Comparison of ENCODE assay signal across 8 cellular contexts in genomic region chr18:3606863-3607262, GRCh38.
DNase-seq lines count a peak whose midpoint lies in the region; ATAC-seq and TF ChIP-seq lines count a peak whose summit lies in the region.
"Not testable (repeated sequence)": the region's sequence is repeated elsewhere in the genome, so short reads cannot be mapped to it uniquely, and the experiment has no call there.

No MANE protein-coding gene starts in this region.

- intact Hi-C loops in breast epithelium (cut with DNase I; ENCODE audit: low total_unique reads); uterus (cut with DNase I; ENCODE audit: low total_unique reads): not testable (repeated sequence)

- not testable (repeated sequence) for H3K27me3 ChIP-seq in GM23338 (ENCODE audit: insufficient read depth); RWPE2 (ENCODE audit: insufficient read depth, poor library complexity, severe bottlenecking); breast epithelium; fibroblast of lung (ENCODE audit: control insufficient read depth, insufficient read depth, low read length); mesenchymal stem cell (ENCODE audit: control insufficient read depth in 1 of 2, insufficient read depth in 1 of 2, low read length in 2 of 2); skeletal muscle satellite cell (ENCODE audit: control insufficient read depth, insufficient read depth, low read length); uterus

- H2AFZ ChIP-seq in GM23338; fibroblast of lung (ENCODE audit: low read length); mesenchymal stem cell (ENCODE audit: low read depth, low read length): not testable (repeated sequence)

- not testable (repeated sequence) for H3K36me3 ChIP-seq in GM23338 (ENCODE audit: insufficient read depth); RWPE2 (ENCODE audit: low read depth); breast epithelium; fibroblast of lung (ENCODE audit: control insufficient read depth, insufficient read depth, low read length); mesenchymal stem cell (ENCODE audit: control insufficient read depth in 1 of 2, insufficient read depth in 2 of 2, low read depth in 1 of 2, low read length in 2 of 2); skeletal muscle satellite cell (ENCODE audit: insufficient read depth, low read length); uterus

- CTCF ChIA-PET in activated CD8-positive, alpha-beta memory T cell treated with anti-CD3 and anti-CD28 coated beads, Interleukin-2, amount 10 ng/mL, durations not matched to agents 7 days and 5 days (lab: Charles Lee) = interaction anchor here (0.9 to 2.7 kb wide), 4 partner anchors 11 to 153 kb away, joined by 3 to 33 read pairs (median 8); no protein-coding TSS in a partner anchor

- not testable (repeated sequence) for TF ChIP-seq POLR2A in breast epithelium (IDR thresholded peaks at IDR 0.05); uterus (IDR thresholded peaks at IDR 0.05)

- H3K4me3 Mint-ChIP-seq in GM23338; activated CD8-positive, alpha-beta memory T cell treated with anti-CD3 and anti-CD28 coated beads, Interleukin-2, amount 10 ng/mL, durations not matched to agents 7 days and 5 days: not testable (repeated sequence)

- peaks cover 36% of the 10 kb centered on the region for H3K79me2 ChIP-seq in GM23338 (replicated peaks; ENCODE audit: insufficient read depth)
- H3K79me2 ChIP-seq in fibroblast of lung (ENCODE audit: control insufficient read depth, insufficient read depth, low read length) = not testable (repeated sequence)

- peak overlapping the region; percentile 43 for H4K91ac ChIP-seq in mesenchymal stem cell (ENCODE audit: low read length)

- H4K8ac ChIP-seq in mesenchymal stem cell (ENCODE audit: low read length) = not testable (repeated sequence)

- not testable (repeated sequence) for H3K23ac ChIP-seq in mesenchymal stem cell (ENCODE audit: low read length in 2 of 2)

- peaks cover 20% of the 10 kb centered on the region for H3K27me3 Mint-ChIP-seq in GM23338 (ENCODE audit: insufficient read depth, low read depth, poor library complexity)
- H3K27me3 Mint-ChIP-seq in activated CD8-positive, alpha-beta memory T cell treated with anti-CD3 and anti-CD28 coated beads, Interleukin-2, amount 10 ng/mL, durations not matched to agents 7 days and 5 days = not testable (repeated sequence)

- not testable (repeated sequence) for H3K9ac ChIP-seq in fibroblast of lung (ENCODE audit: insufficient read depth, low read length)
- H3K9ac ChIP-seq in mesenchymal stem cell (ENCODE audit: low read length) = peak overlapping the region; percentile 93
- peak overlapping the region; percentile 90 for H3K9ac ChIP-seq in skeletal muscle satellite cell (ENCODE audit: low read depth, low read length)

- not testable (repeated sequence) for H3K9me2 ChIP-seq in GM23338 (ENCODE audit: insufficient read depth)

- not testable (repeated sequence) for DNase-seq in GM23338 (ENCODE audit: low spot score); RWPE2 (ENCODE audit: low spot score); activated CD8-positive, alpha-beta memory T cell treated with anti-CD3 and anti-CD28 coated beads, Interleukin-2, amount 10 ng/mL, durations not matched to agents 7 days and 5 days; breast epithelium (ENCODE audit: low spot score in 2 of 2); fibroblast of lung (ENCODE audit: low read depth in 2 of 2); mesenchymal stem cell; uterus

- H3K4me3 ChIP-seq in GM23338 (peak overlapping the region; percentile 70), fibroblast of lung (replicated peaks in 1 of 4; ENCODE audit: control extremely low read depth in 1 of 4, insufficient read depth in 1 of 4, low read depth in 3 of 4, low read length in 4 of 4) (peak overlapping the region in 1 of 4 experiments; percentile 94), mesenchymal stem cell (ENCODE audit: insufficient read depth in 1 of 2, low read depth in 1 of 2, low read length in 2 of 2) (peak overlapping the region in 1 of 2 experiments; percentile 72)
- not testable (repeated sequence) for H3K4me3 ChIP-seq in RWPE2 (ENCODE audit: severe bottlenecking); breast epithelium; skeletal muscle satellite cell (ENCODE audit: low read length); uterus

- H3K9me3 ChIP-seq in RWPE2 (ENCODE audit: severe bottlenecking); breast epithelium; fibroblast of lung (ENCODE audit: control insufficient read depth, insufficient read depth, low read depth, low read length); mesenchymal stem cell (ENCODE audit: control insufficient read depth, low read length); skeletal muscle satellite cell (replicated peaks; ENCODE audit: low read length); uterus: not testable (repeated sequence)

- H3K4ac ChIP-seq in mesenchymal stem cell (ENCODE audit: low read depth in 1 of 2, low read length in 2 of 2) = peak overlapping the region in 1 of 2 experiments; percentile 58

- H2BK15ac ChIP-seq in mesenchymal stem cell (ENCODE audit: low read depth, poor library complexity, severe bottlenecking) = peak overlapping the region; percentile 13

- peak overlapping the region; percentile 98 for H3K27ac ChIP-seq in GM23338 (ENCODE audit: low read depth)
- H3K27ac ChIP-seq in RWPE2 (ENCODE audit: poor library complexity, severe bottlenecking) = peak overlapping the region; percentile 99
- peak overlapping the region; percentile 56 to 91 for H3K27ac ChIP-seq in breast epithelium
- peak overlapping the region; percentile 99 for H3K27ac ChIP-seq in fibroblast of lung (ENCODE audit: insufficient read depth, low read length)
- H3K27ac ChIP-seq in mesenchymal stem cell (ENCODE audit: low read length, poor library complexity, severe bottlenecking) = not testable (repeated sequence)
- peak overlapping the region; percentile 92 to 97 for H3K27ac ChIP-seq in uterus

- H2BK12ac ChIP-seq in mesenchymal stem cell (ENCODE audit: low read length in 2 of 2) = peak overlapping the region in 1 of 2 experiments; percentile 93

- WGBS in mesenchymal stem cell = 93% methylated on average over 7 of the region's 10 CpGs

- not testable (repeated sequence) for H3K4me2 ChIP-seq in GM23338; fibroblast of lung (ENCODE audit: extremely low read depth, insufficient read depth, low read length); mesenchymal stem cell (ENCODE audit: low read length, poor library complexity, severe bottlenecking)
- peak overlapping the region; percentile 83 for H3K4me2 ChIP-seq in skeletal muscle satellite cell (ENCODE audit: low read length)

- peaks cover 34% of the 10 kb centered on the region for H3K4me1 Mint-ChIP-seq in GM23338
- peaks cover 13% of the 10 kb centered on the region for H3K4me1 Mint-ChIP-seq in activated CD8-positive, alpha-beta memory T cell treated with anti-CD3 and anti-CD28 coated beads, Interleukin-2, amount 10 ng/mL, durations not matched to agents 7 days and 5 days

- peaks cover 14% of the 10 kb centered on the region for H3K79me1 ChIP-seq in mesenchymal stem cell (replicated peaks; ENCODE audit: low read length, poor library complexity, severe bottlenecking)

- peak overlapping the region in 1 of 2 experiments; percentile 15 for H3K14ac ChIP-seq in mesenchymal stem cell (ENCODE audit: low read length in 2 of 2)

- not testable (repeated sequence) for H3K27ac Mint-ChIP-seq in GM23338
- H3K27ac Mint-ChIP-seq in activated CD8-positive, alpha-beta memory T cell treated with anti-CD3 and anti-CD28 coated beads, Interleukin-2, amount 10 ng/mL, durations not matched to agents 7 days and 5 days = peak overlapping the region; percentile 20

- peak overlapping the region; percentile 15 for H2BK120ac ChIP-seq in mesenchymal stem cell (ENCODE audit: low read depth, low read length)

- H2BK5ac ChIP-seq in mesenchymal stem cell (ENCODE audit: low read depth, low read length, poor library complexity, severe bottlenecking) = not testable (repeated sequence)

- peaks cover 33% of the 10 kb centered on the region for H3K4me1 ChIP-seq in GM23338 (ENCODE audit: insufficient read depth)
- H3K4me1 ChIP-seq in RWPE2 (ENCODE audit: insufficient read depth, poor library complexity, severe bottlenecking) = peaks cover 25% of the 10 kb centered on the region
- not testable (repeated sequence) for H3K4me1 ChIP-seq in breast epithelium; mesenchymal stem cell (ENCODE audit: control insufficient read depth, insufficient read depth, low read depth, low read length)
- H3K4me1 ChIP-seq in fibroblast of lung (ENCODE audit: control insufficient read depth, extremely low read depth, insufficient read depth, low read length) = peaks cover 20% of the 10 kb centered on the region
- peaks cover 44% of the 10 kb centered on the region for H3K4me1 ChIP-seq in skeletal muscle satellite cell (ENCODE audit: control insufficient read depth, insufficient read depth, low read length)
- peaks cover 0 to 11% of the 10 kb centered on the region in 2 donors for H3K4me1 ChIP-seq in uterus

- peaks cover 27% of the 10 kb centered on the region for H3F3A ChIP-seq in GM23338 (replicated peaks; ENCODE audit: low read depth)

- H3K9me3 Mint-ChIP-seq in GM23338; activated CD8-positive, alpha-beta memory T cell treated with anti-CD3 and anti-CD28 coated beads, Interleukin-2, amount 10 ng/mL, durations not matched to agents 7 days and 5 days (ENCODE audit: low read depth): not testable (repeated sequence)

- not testable (repeated sequence) for ATAC-seq in GM23338; RWPE2 (ENCODE audit: low read depth); activated CD8-positive, alpha-beta memory T cell treated with anti-CD3 and anti-CD28 coated beads, Interleukin-2, amount 10 ng/mL, durations not matched to agents 7 days and 5 days

- not testable (repeated sequence) for H3K36me3 Mint-ChIP-seq in GM23338 (ENCODE audit: low read depth)
- H3K36me3 Mint-ChIP-seq in activated CD8-positive, alpha-beta memory T cell treated with anti-CD3 and anti-CD28 coated beads, Interleukin-2, amount 10 ng/mL, durations not matched to agents 7 days and 5 days = peaks cover 12% of the 10 kb centered on the region

- H4K20me1 ChIP-seq in GM23338 (replicated peaks; ENCODE audit: insufficient read depth); fibroblast of lung (ENCODE audit: control insufficient read depth, extremely low read depth, insufficient read depth, low read length): not testable (repeated sequence)

- TF ChIP-seq CTCF in GM23338 (conservative IDR thresholded peaks at IDR 0.05; ENCODE audit: low read depth in 2 of 2); RWPE2 (IDR thresholded peaks at IDR 0.05; ENCODE audit: poor library complexity, severe bottlenecking); breast epithelium (IDR thresholded peaks at IDR 0.05); fibroblast of lung (conservative IDR thresholded peaks at IDR 0.05 in 1 of 2, IDR thresholded peaks at IDR 0.05 in 1 of 2; ENCODE audit: low read depth in 1 of 2, low read length in 2 of 2); uterus (IDR thresholded peaks at IDR 0.05): not testable (repeated sequence)

- H2AK5ac ChIP-seq in mesenchymal stem cell (ENCODE audit: low read length, severe bottlenecking) = peak overlapping the region; percentile 56

- H3K18ac ChIP-seq in mesenchymal stem cell (ENCODE audit: low read depth in 1 of 2, low read length in 2 of 2) = peak overlapping the region in 1 of 2 experiments; percentile 34
